In the genomic region with DNA sequence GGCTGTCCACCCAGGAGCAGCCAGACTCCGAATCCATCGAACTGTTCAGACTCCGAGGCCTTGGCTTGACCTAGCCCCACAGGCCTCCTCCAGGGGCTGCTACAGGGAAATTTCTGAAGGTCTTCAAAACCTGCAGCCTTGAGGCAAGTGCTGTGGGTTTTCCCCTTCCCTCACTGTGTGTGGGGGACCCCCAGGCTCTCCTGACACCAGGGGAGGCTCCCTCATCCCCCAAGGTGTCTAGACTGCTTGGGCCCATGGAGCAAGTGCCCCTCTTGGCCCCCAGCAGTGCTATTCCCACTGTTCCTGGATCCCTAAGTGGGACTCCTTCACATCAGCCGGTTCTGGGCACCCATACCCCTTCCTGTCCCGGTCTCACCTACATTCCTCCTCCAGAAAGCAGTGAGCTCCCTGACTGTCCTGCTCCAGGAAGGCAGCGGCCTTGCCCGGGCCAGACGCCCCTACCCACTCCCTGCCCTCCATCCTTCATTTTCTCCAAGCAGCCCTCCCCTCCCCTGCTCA, we compare ENCODE assay signal across 8 cellular contexts. TPM values are rescaled to one million over a fixed set of nuclear protein-coding genes. Genes with fewer than 3 reads are reported as not detected.
A peak's percentile ranks its signal among the peaks of the same experiment; 100 is the strongest.
DNase-seq lines count a peak whose midpoint lies in the region; ATAC-seq and TF ChIP-seq lines count a peak whose summit lies in the region.

No MANE protein-coding gene starts in this region.

- no peak for TF ChIP-seq EP300 in ovary (IDR thresholded peaks at IDR 0.05)

- no peaks in the 10 kb centered on the region for H3K36me3 Mint-ChIP-seq in CD4-positive, alpha-beta T cell (ENCODE audit: low read depth)

- no peaks in the 10 kb centered on the region for H3K36me3 ChIP-seq in Peyer's patch
- no peaks in the 10 kb centered on the region for H3K36me3 ChIP-seq in ovary

- H3K4me1 Mint-ChIP-seq in CD4-positive, alpha-beta T cell (ENCODE audit: low read depth): peaks cover 10% of the 10 kb centered on the region

- H3K27ac ChIP-seq in CD4-positive, alpha-beta T cell (ENCODE audit: low read depth, low read length): no peak overlapping the region
- H3K27ac ChIP-seq in Peyer's patch (peak overlapping the region; percentile 57 to 86 (median 78)), epithelial cell of prostate (peak overlapping the region; percentile 76), ovary (peak overlapping the region; percentile 91 to 97)

- ATAC-seq in CD4-positive, alpha-beta T cell (ENCODE audit: poor library complexity): no peak
- no peak for ATAC-seq in GM21526 (IDR thresholded peaks at IDR 0.05; ENCODE audit: low FRiP score, unreplicated experiment)

- CTCF ChIA-PET in CD4-positive, alpha-beta T cell (lab: Charles Lee): interaction anchor here (1.0 to 2.2 kb wide), 3 partner anchors 21 to 162 kb away, joined by 3 to 10 read pairs (median 5); a partner anchor contains a TSS
- CTCF ChIA-PET in GM10248 (lab: Yijun Ruan, JAX): interaction anchor here (0.8 to 4.7 kb wide), 7 partner anchors 8 to 447 kb away, joined by 3 to 34 read pairs (median 5); a partner anchor contains a TSS

- TF ChIP-seq CTCF in CD4-positive, alpha-beta T cell (IDR thresholded peaks at IDR 0.05): no peak
- TF ChIP-seq CTCF in Peyer's patch (IDR thresholded peaks at IDR 0.05) (no peak), ovary (IDR thresholded peaks at IDR 0.05) (no peak), GM10248 (IDR thresholded peaks at IDR 0.05; ENCODE audit: control extremely low read depth, extremely low read depth, low read depth, missing control alignments) (no peak), GM20000 (IDR thresholded peaks at IDR 0.05; ENCODE audit: extremely low read depth, missing control alignments) (no peak)

- no peaks in the 10 kb centered on the region for H3K27me3 Mint-ChIP-seq in CD4-positive, alpha-beta T cell

- no peaks in the 10 kb centered on the region for H3K9me3 ChIP-seq in CD4-positive, alpha-beta T cell (ENCODE audit: control insufficient read depth, low read length)
- H3K9me3 ChIP-seq in Peyer's patch (no peaks in the 10 kb centered on the region), ovary (no peaks in the 10 kb centered on the region)

- H3K4me3 Mint-ChIP-seq in CD4-positive, alpha-beta T cell: peak overlapping the region; percentile 86

- intact Hi-C loops in CD4-positive, alpha-beta T cell (cut with DNase I, micrococcal nuclease): loop anchor here in 1 of 2 experiments (5.0 kb wide), 2 partner anchors 37 to 52 kb away; no protein-coding TSS in a partner anchor
- intact Hi-C loops in ovary (cut with DNase I): loop anchor here in 2 of 4 donors (10.0 kb wide), 1 partner anchor 50 kb away; no protein-coding TSS in a partner anchor

- no peaks in the 10 kb centered on the region for H3K27me3 ChIP-seq in CD4-positive, alpha-beta T cell (ENCODE audit: control insufficient read depth, insufficient read depth, low read length)
- H3K27me3 ChIP-seq in Peyer's patch: no peaks in the 10 kb centered on the region
- no peaks in the 10 kb centered on the region for H3K27me3 ChIP-seq in ovary

- H3K9me3 Mint-ChIP-seq in CD4-positive, alpha-beta T cell: no peaks in the 10 kb centered on the region

- H3K4me3 ChIP-seq in Peyer's patch (peak overlapping the region; percentile 67 to 88 (median 82)), ovary (peak overlapping the region; percentile 56)

- POLR2A ChIA-PET in CD4-positive, alpha-beta T cell (lab: Charles Lee): interaction anchor here (0.6 to 2.2 kb wide), 11 partner anchors 15 to 249 kb away, joined by 3 to 22 read pairs (median 3); a partner anchor contains a TSS
- POLR2A ChIA-PET in GM10248 (lab: Yijun Ruan, JAX): interaction anchor here (1.4 kb wide), 1 partner anchor 21 kb away, joined by 3 read pairs; no protein-coding TSS in a partner anchor

- H3K4me1 ChIP-seq in Peyer's patch: peaks cover 11 to 57% (median 19%) of the 10 kb centered on the region in 4 donors
- peaks cover 39% of the 10 kb centered on the region for H3K4me1 ChIP-seq in ovary (ENCODE audit: insufficient read depth)

- H3K27ac Mint-ChIP-seq in CD4-positive, alpha-beta T cell: peak overlapping the region; percentile 47

- WGBS in ovary, 3 donors: 3 to 12% (median 12%) methylated on average over 8 of the region's 8 CpGs

- DNase-seq in CD4-positive, alpha-beta T cell: no peak
- no peak for DNase-seq in Peyer's patch
- no peak for DNase-seq in epithelial cell of prostate (ENCODE audit: low read depth, low spot score)
- DNase-seq in ovary: peak in 2 of 5 donors; percentile 22 to 41
- DNase-seq in GM19240 (ENCODE audit: insufficient read length, low spot score): no peak
- DNase-seq in GM10248 (ENCODE audit: extremely low spot score): no peak
- DNase-seq in GM20000 (ENCODE audit: low spot score): no peak

- no peak for TF ChIP-seq POLR2A in Peyer's patch (IDR thresholded peaks at IDR 0.05)
- no peak for TF ChIP-seq POLR2A in ovary (IDR thresholded peaks at IDR 0.05)

RNA-seq across cellular contexts. Expression of a gene that starts 0.8 kb away (rescaled TPM):
- total RNA-seq in CD4-positive, alpha-beta T cell: 1 to 10 TPM; 1.1 to 1.5 TPM
- total RNA-seq in Peyer's patch (10 to 100 TPM in 1 of 4 donors, 1 to 10 TPM in 3; 6.7 to 12.1 (median 7.8) TPM), ovary (10 to 100 TPM in 6 of 7 donors, 1 to 10 TPM in 1; 8.6 to 98.1 (median 72.2) TPM)
- 10 to 100 TPM; 19.4 to 23.3 TPM for polyA plus RNA-seq in ovary

RNA-seq across cellular contexts. Expression of a gene that starts 15.4 kb away (rescaled TPM):
- not detected for total RNA-seq in CD4-positive, alpha-beta T cell
- total RNA-seq in Peyer's patch (1 to 10 TPM in 1 of 4 donors, under 1 TPM in 1, not detected in 2; 0.95 to 1.6 TPM), ovary (under 1 TPM in 6 of 7 donors, not detected in 1; 0.35 to 0.75 (median 0.44) TPM)
- under 1 TPM; 0.23 to 0.45 TPM for polyA plus RNA-seq in ovary

RNA-seq across cellular contexts. Expression of a gene that starts 31.5 kb away (rescaled TPM):
- total RNA-seq in CD4-positive, alpha-beta T cell: 10 to 100 TPM; 25.2 to 25.6 TPM
- total RNA-seq in Peyer's patch: 10 to 100 TPM; 21.2 to 62.7 (median 26.8) TPM
- total RNA-seq in ovary: 100 to 1,000 TPM in 5 of 7 donors, 10 to 100 TPM in 2; 59.3 to 224 (median 127) TPM
- polyA plus RNA-seq in ovary: 100 to 1,000 TPM; 220 to 271 TPM

RNA-seq across cellular contexts. Expression of a gene that starts 54.9 kb away (rescaled TPM):
- total RNA-seq in CD4-positive, alpha-beta T cell: 10 to 100 TPM; 25.5 to 28.0 TPM
- total RNA-seq in Peyer's patch: 100 to 1,000 TPM; 122 to 173 (median 131) TPM
- 100 to 1,000 TPM in 2 of 7 donors, 10 to 100 TPM in 5; 55.5 to 113 (median 97.4) TPM for total RNA-seq in ovary
- polyA plus RNA-seq in ovary: 10 to 100 TPM; 73.0 to 97.1 TPM
